7 cellular contexts compared by ENCODE assay signal in the genomic region with DNA sequence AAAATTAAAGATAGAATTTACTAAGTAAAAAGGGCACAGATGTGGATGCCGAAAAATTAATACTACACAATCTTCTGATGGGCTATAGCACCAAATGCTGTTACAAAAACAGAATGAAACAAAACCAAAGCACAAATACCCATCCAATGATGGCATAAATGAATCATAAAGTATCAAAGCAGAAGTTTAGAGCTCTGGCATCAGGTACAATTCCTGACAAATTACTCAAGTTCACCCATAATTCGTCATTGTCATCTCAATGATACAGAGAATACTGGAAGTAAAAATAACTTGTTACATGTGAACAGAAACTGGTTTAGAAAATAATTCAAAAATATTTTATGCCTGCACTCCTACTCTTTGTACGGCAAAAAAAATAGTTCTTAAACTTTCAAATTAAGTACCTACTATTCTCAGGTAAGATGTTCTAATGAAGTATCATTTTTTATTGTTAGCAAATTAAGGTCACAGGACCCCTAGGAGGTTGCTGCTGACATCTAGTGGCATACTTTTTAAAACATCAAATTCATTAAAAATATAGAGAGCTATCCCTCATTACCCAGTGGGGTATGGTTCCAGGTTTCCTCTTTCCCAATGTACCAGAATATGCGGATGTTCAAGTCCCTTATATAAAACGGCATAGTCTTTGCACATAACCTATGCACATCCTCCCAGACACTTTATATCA.
DNase-seq lines count a peak whose midpoint lies in the region; TF ChIP-seq lines count a peak whose summit lies in the region.

No MANE protein-coding gene starts in this region.

- H3K4me1 ChIP-seq in HEK293 (ENCODE audit: control insufficient read depth, insufficient read depth, low read length) = no peaks in the 10 kb centered on the region

- H3K4me3 ChIP-seq in HEK293 (ENCODE audit: low read depth, low read length) = no peak overlapping the region
- H3K4me3 ChIP-seq in kidney epithelial cell (ENCODE audit: low read depth, low read length) = no peak overlapping the region

- no peaks in the 10 kb centered on the region for H3K36me3 ChIP-seq in HEK293 (ENCODE audit: control insufficient read depth in 2 of 2, insufficient read depth in 1 of 2, low read length in 2 of 2)
- no peaks in the 10 kb centered on the region for H3K36me3 ChIP-seq in kidney epithelial cell (ENCODE audit: control insufficient read depth, insufficient read depth, low read length)

- TF ChIP-seq CTCF in HEK293 (tag by site-specific recombination; IDR thresholded peaks at IDR 0.05) (no peak), VCaP (conservative IDR thresholded peaks at IDR 0.05) (peak; percentile 85), kidney epithelial cell (IDR thresholded peaks at IDR 0.05; ENCODE audit: insufficient read depth, low read length, poor library complexity, severe bottlenecking) (peak; percentile 53)

- DNase-seq in DMS53 (lab: John Stamatoyannopoulos, UW) = peak; percentile 70
- DNase-seq in kidney epithelial cell (ENCODE audit: low read depth) = no peak
- DNase-seq in hippocampal formation (lab: John Stamatoyannopoulos, UW) = no peak
- no peak for DNase-seq in SKM-1 (lab: John Stamatoyannopoulos, UW; ENCODE audit: unreplicated experiment)
- DNase-seq in NCI-H1048 (lab: John Stamatoyannopoulos, UW) = no peak

- no peaks in the 10 kb centered on the region for H3K27me3 ChIP-seq in kidney epithelial cell (ENCODE audit: control insufficient read depth, insufficient read depth, low read length)

- H3K27ac ChIP-seq in HEK293 (ENCODE audit: extremely low read depth, low read depth, low read length) = no peak overlapping the region
- H3K27ac ChIP-seq in VCaP = no peak overlapping the region

- POLR2A ChIA-PET in HEK293 (lab: Yijun Ruan, JAX) = no interaction called here

- no peaks in the 10 kb centered on the region for H3K9me3 ChIP-seq in HEK293 (ENCODE audit: control insufficient read depth, insufficient read depth, low read depth, low read length)

- CTCF ChIA-PET in HEK293 (lab: Yijun Ruan, JAX) = interaction anchor here (0.6 to 1.0 kb wide), 7 partner anchors 9 to 1527 kb away, joined by 3 to 6 read pairs (median 4); no protein-coding TSS in a partner anchor

TF ChIP-seq in HEK293, 187 proteins besides CTCF, POLR2A, EP300 and RAD21:
- TF ChIP-seq ZNF23 (tag by site-specific recombination; IDR thresholded peaks at IDR 0.05; ENCODE audit: borderline replicate concordance) = no peak
- TF ChIP-seq ZNF654 (tag by site-specific recombination; IDR thresholded peaks at IDR 0.05; ENCODE audit: low read depth) = peak; percentile 52
TF ChIP-seq in HEK293: peak in this region for 1.
